Comparison of ENCODE assay signal across 25 cellular contexts in the genomic region with DNA sequence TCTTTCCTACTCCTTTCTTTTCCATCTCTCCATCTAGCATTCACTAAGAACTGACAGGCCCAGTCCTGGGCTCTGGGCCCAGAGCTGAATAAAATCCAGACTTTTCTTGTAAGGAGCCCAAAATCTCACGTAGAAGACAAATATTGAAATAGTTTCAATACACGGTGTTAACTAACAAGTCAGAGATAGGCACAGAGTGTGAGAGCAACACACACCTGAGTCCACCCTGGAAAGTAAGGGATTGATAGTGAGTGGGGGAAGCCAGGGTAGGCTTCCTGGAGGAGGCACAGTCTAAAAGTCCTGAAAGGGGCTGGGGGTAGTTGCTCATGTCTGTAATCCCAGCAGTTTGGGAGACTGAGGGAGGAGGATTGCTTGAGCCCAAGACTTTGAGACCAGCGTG.
A peak's percentile ranks its signal among the peaks of the same experiment; 100 is the strongest.
DNase-seq lines count a peak whose midpoint lies in the region; ATAC-seq, FAIRE-seq and TF ChIP-seq lines count a peak whose summit lies in the region.
"Had no signal": no experiment of that assay in that cellular context is flagged by ENCODE, and none has a peak within 500 bp of the region (broad histone marks: within the 10 kb centered on the region; RNA-seq: fewer than 3 reads in every experiment).

No MANE protein-coding gene starts in this region.

- intact Hi-C loops in esophagus muscularis mucosa (cut with DNase I) = no loop called here
- intact Hi-C loops in testis (cut with DNase I; ENCODE audit: low total_unique reads) = no loop called here
- intact Hi-C loops in sigmoid colon (cut with DNase I) = no loop called here

- 47% methylated on average over 3 of the region's 3 CpGs for WGBS in esophagus muscularis mucosa
- WGBS in testis, 2 donors = 42 to 63% methylated on average over 2 to 3 of the region's 3 CpGs
- WGBS in sigmoid colon, 2 donors = 74 to 81% methylated on average over 3 of the region's 3 CpGs

- TF ChIP-seq CTCF in LNCaP clone FGC (IDR thresholded peaks at IDR 0.05; ENCODE audit: control insufficient read depth, extremely low read depth, insufficient read depth) = no peak
- no peak for TF ChIP-seq CTCF in esophagus muscularis mucosa (IDR thresholded peaks at IDR 0.05)
- TF ChIP-seq CTCF in testis (IDR thresholded peaks at IDR 0.05) = no peak
- no peak for TF ChIP-seq CTCF in sigmoid colon (IDR thresholded peaks at IDR 0.05)

- peaks cover 0 to 53% (median 33%) of the 10 kb centered on the region in 4 donors for H3K4me1 ChIP-seq in esophagus muscularis mucosa
- no peaks in the 10 kb centered on the region for H3K4me1 ChIP-seq in testis
- no peaks in the 10 kb centered on the region for H3K4me1 ChIP-seq in sigmoid colon
- H3K4me1 ChIP-seq: A549, BE2C had no signal

- no peak for ATAC-seq in GM19467 (IDR thresholded peaks at IDR 0.05; ENCODE audit: unreplicated experiment)
- ATAC-seq: A549, GM12878, GM23338, HCT116 had no signal

- no peak for TF ChIP-seq EP300 in esophagus muscularis mucosa (IDR thresholded peaks at IDR 0.05)
- TF ChIP-seq EP300 in sigmoid colon (IDR thresholded peaks at IDR 0.05) = no peak

- FAIRE-seq in urothelium cell line (lab: Jason Lieb, UNC) = no peak
- FAIRE-seq: D721Med, GM12878, GM19239 had no signal

- no peak overlapping the region for H3K4me3 ChIP-seq in LNCaP clone FGC (ENCODE audit: low read depth, low read length)
- H3K4me3 ChIP-seq in esophagus muscularis mucosa = no peak overlapping the region
- no peak overlapping the region for H3K4me3 ChIP-seq in testis
- no peak overlapping the region for H3K4me3 ChIP-seq in sigmoid colon
- H3K4me3 ChIP-seq: A549; BLaER1 treated with 17β-estradiol and CSF1 and Interleukin-3, amounts not matched to agents 10 nM and 100 nM; GM12878; GM23338 had no signal

- peak overlapping the region in 3 of 4 donors; percentile 36 to 71 (median 50) for H3K27ac ChIP-seq in esophagus muscularis mucosa (replicated peaks in 1 of 4)
- H3K27ac ChIP-seq in testis = no peak overlapping the region
- H3K27ac ChIP-seq in sigmoid colon = no peak overlapping the region
- H3K27ac ChIP-seq: A549; BLaER1 treated with 17β-estradiol and CSF1 and Interleukin-3, amounts not matched to agents 10 nM and 100 nM had no signal

- no peaks in the 10 kb centered on the region for H3K36me3 ChIP-seq in esophagus muscularis mucosa
- H3K36me3 ChIP-seq in testis (ENCODE audit: low read depth, missing control alignments) = no peaks in the 10 kb centered on the region
- no peaks in the 10 kb centered on the region for H3K36me3 ChIP-seq in sigmoid colon
- H3K36me3 ChIP-seq: BE2C; BLaER1 treated with 17β-estradiol and CSF1 and Interleukin-3, amounts not matched to agents 10 nM and 100 nM had no signal

- DNase-seq in LNCaP clone FGC (ENCODE audit: low read depth) = peak; percentile 3
- no peak for DNase-seq in esophagus muscularis mucosa (ENCODE audit: extremely low spot score)
- peak; percentile 9 for DNase-seq in medulla oblongata (ENCODE audit: extremely low spot score)
- DNase-seq in testis = peak; percentile 15
- no peak for DNase-seq in urothelium cell line (ENCODE audit: low spot score)
- DNase-seq in sigmoid colon = no peak
- DNase-seq: 8988T; ACHN; AML-193; BE2C; CD4-positive, alpha-beta T cell; CD8-positive, alpha-beta memory T cell; DMS 273 treated with DMSO at 0.1 percent for 48 hours; DMS79; EL; GDM1; H9 had no signal

- TF ChIP-seq POLR2A in esophagus muscularis mucosa (IDR thresholded peaks at IDR 0.05; ENCODE audit: low read depth) = no peak
- no peak for TF ChIP-seq POLR2A in testis (IDR thresholded peaks at IDR 0.05)
- TF ChIP-seq POLR2A in sigmoid colon (IDR thresholded peaks at IDR 0.05) = no peak

- no peaks in the 10 kb centered on the region for H3K27me3 ChIP-seq in esophagus muscularis mucosa
- no peaks in the 10 kb centered on the region for H3K27me3 ChIP-seq in testis
- no peaks in the 10 kb centered on the region for H3K27me3 ChIP-seq in sigmoid colon
- H3K27me3 ChIP-seq: BE2C had no signal

- H3K9me3 ChIP-seq in esophagus muscularis mucosa (no peaks in the 10 kb centered on the region), testis (no peaks in the 10 kb centered on the region), sigmoid colon (no peaks in the 10 kb centered on the region)
- H3K9me3 ChIP-seq: A549, BE2C had no signal

Comparison
In these comparisons a context has a peak if more than half of its experiments do, and no peak if none do; other contexts are left out.
1. DNase-seq: peak in LNCaP clone FGC (single experiment), medulla oblongata (single experiment) and testis (single experiment); none in esophagus muscularis mucosa (single experiment), urothelium cell line (single experiment) and sigmoid colon (single experiment).
2. H3K27ac ChIP-seq: peak in esophagus muscularis mucosa (3 of 4); none in testis (0 of 2) and sigmoid colon (0 of 4).